ENCODE assay signal across 17 cellular contexts in the genomic region with DNA sequence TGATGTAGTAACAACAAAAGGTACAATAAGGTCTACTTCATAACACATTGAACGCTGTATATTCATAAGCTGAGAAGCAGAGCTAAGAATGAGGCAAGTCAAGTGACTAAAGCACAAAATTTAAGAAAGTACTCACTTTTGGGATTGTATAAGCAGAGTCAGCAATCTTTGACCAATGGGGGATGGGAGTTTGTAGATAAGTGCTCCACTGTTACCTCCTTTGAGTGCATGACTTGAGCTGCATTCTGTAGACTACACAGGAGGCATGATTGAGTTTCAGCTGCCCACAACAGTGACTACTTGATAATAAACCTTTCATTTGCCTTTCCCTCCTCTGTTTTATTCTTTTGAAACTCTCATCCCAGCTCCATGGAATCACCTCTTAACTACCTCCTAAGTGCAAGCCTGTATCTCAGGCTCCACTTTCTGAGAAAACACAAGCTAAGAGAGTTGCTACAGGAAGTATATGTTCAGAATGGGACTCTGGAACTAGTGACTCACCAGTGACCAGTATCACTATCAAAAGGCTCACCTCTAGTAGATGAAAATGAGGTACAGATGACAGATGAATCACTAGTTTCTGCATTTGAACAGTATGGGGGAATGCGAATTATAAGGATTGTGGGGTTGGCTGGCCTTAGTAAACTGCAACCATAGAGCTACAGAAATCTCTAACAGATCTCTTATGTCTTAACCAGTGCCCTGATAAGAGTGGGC. TPM values are rescaled to one million over a fixed set of nuclear protein-coding genes. Genes with fewer than 3 reads are reported as not detected.
DNase-seq lines count a peak whose midpoint lies in the region; ATAC-seq, FAIRE-seq and TF ChIP-seq lines count a peak whose summit lies in the region.
"Had no signal": no experiment of that assay in that cellular context is flagged by ENCODE, and none has a peak within 500 bp of the region (broad histone marks: within the 10 kb centered on the region; RNA-seq: fewer than 3 reads in every experiment).

No MANE protein-coding gene starts in this region.

- ATAC-seq in GM19324 (IDR thresholded peaks at IDR 0.05; ENCODE audit: low FRiP score, unreplicated experiment) (peak; percentile 76), HG03354 (IDR thresholded peaks at IDR 0.05; ENCODE audit: poor library complexity, severe bottlenecking, unreplicated experiment) (peak; percentile 80), K562 (no peak), GM21737 (IDR thresholded peaks at IDR 0.05; ENCODE audit: unreplicated experiment) (no peak), gastrocnemius medialis (no peak)

- BruUV-seq in K562 (replicated peaks; lab: Mats Ljungman, UMichigan) (no TSS peak), Caco-2 (replicated peaks; lab: Mats Ljungman, UMichigan) (no TSS peak)

- no peaks in the 10 kb centered on the region for H3K79me2 ChIP-seq in K562 (ENCODE audit: control insufficient read depth, insufficient read depth, low read length)

- no peak for TF ChIP-seq EP300 in K562 (IDR thresholded peaks at IDR 0.05; ENCODE audit: low read length)

- DNase-seq in Daoy (ENCODE audit: low read depth) (peak; percentile 16), K562 (ENCODE audit: extremely low read depth in 1 of 4, low spot score in 3 of 4) (no peak), NCI-H1436 (lab: John Stamatoyannopoulos, UW) (no peak), Caco-2 (no peak), gastrocnemius medialis (no peak)
- DNase-seq: central memory CD4-positive, alpha-beta T cell; left ventricle myocardium inferior; NCI-H2029; stomach had no signal

- peaks cover 13% of the 10 kb centered on the region for H3K27me3 Mint-ChIP-seq in Caco-2 (ENCODE audit: insufficient read depth, unreplicated experiment)
- H3K27me3 Mint-ChIP-seq: IgD-negative memory B cell had no signal

- 0% methylated on average over 2 of the region's 2 CpGs for WGBS in K562 (ENCODE audit: insufficient coverage, low coverage, missing lambda C conversion rate)

- no peak overlapping the region for H2AFZ ChIP-seq in K562 (ENCODE audit: low read depth, low read length)

- CTCF ChIA-PET in K562 (lab: Yijun Ruan, JAX; ENCODE audit: low intra/inter-chr PET ratio) (no interaction called here), Caco-2 (lab: Charles Lee) (no interaction called here)

- H3K9me1 ChIP-seq in K562 (ENCODE audit: control insufficient read depth, insufficient read depth, low read length) = no peaks in the 10 kb centered on the region

- no peak overlapping the region for H3K4me2 ChIP-seq in K562 (ENCODE audit: insufficient read depth, low read length)

- H3K36me3 ChIP-seq in K562 (ENCODE audit: control insufficient read depth, insufficient read depth, low read length) (no peaks in the 10 kb centered on the region), Caco-2 (ENCODE audit: control insufficient read depth, insufficient read depth, low read length) (no peaks in the 10 kb centered on the region), gastrocnemius medialis (no peaks in the 10 kb centered on the region)
- H3K36me3 ChIP-seq: left ventricle myocardium inferior, stomach had no signal

- POLR2A ChIA-PET in K562 (lab: Yijun Ruan, JAX) (no interaction called here), Caco-2 (lab: Charles Lee) (no interaction called here)

- FAIRE-seq in K562 (lab: Jason Lieb, UNC) = no peak
- FAIRE-seq: TTC549 had no signal

- H3K4me3 ChIP-seq in K562 (no peak overlapping the region), Caco-2 (ENCODE audit: low read depth, low read length) (no peak overlapping the region), gastrocnemius medialis (no peak overlapping the region)
- H3K4me3 ChIP-seq: left ventricle myocardium inferior, stomach had no signal

- no peak for TF ChIP-seq CTCF in K562 (IDR thresholded peaks at IDR 0.05 in 2 of 3, conservative IDR thresholded peaks at IDR 0.05 in 1 of 3; ENCODE audit: insufficient read depth in 2 of 3, low read depth in 1 of 3, low read length in 3 of 3)
- TF ChIP-seq CTCF in Caco-2 (IDR thresholded peaks at IDR 0.05; ENCODE audit: insufficient read depth in 1 of 2, low read depth in 1 of 2, low read length in 1 of 2, severe bottlenecking in 1 of 2, unreplicated experiment in 1 of 2) = no peak
- TF ChIP-seq CTCF in gastrocnemius medialis (IDR thresholded peaks at IDR 0.05 in 4 of 5, conservative IDR thresholded peaks at IDR 0.05 in 1 of 5) = no peak

- no peak for TF ChIP-seq POLR2A in K562 (conservative IDR thresholded peaks at IDR 0.05)
- TF ChIP-seq POLR2A in gastrocnemius medialis (IDR thresholded peaks at IDR 0.05) = no peak

- no peaks in the 10 kb centered on the region for H3K9me3 Mint-ChIP-seq in Caco-2 (ENCODE audit: unreplicated experiment)
- H3K9me3 Mint-ChIP-seq: activated T-helper 1 cell treated with anti-CD3 and anti-CD28 coated beads, Interleukin-12 subunit alpha, Interleukin-12 subunit beta, Interleukin-2, Interleukin-4 antibody, amounts not matched to agents 30 ng/mL and 10 ng/mL and 1 ng/mL, durations not matched to agents 14 hours and 24 hours and 36 hours; IgD-negative memory B cell had no signal

- H3K9ac ChIP-seq in K562 (ENCODE audit: insufficient read depth in 1 of 2, low read depth in 2 of 2, low read length in 2 of 2) = no peak overlapping the region

- in situ Hi-C loops in K562 (cut with MboI) = no loop called here
- in situ Hi-C loops in gastrocnemius medialis (cut with MboI; ENCODE audit: low sequenced_read_pairs in 4 of 4) = no loop called here

- H3K27me3 ChIP-seq in K562 (ENCODE audit: control insufficient read depth in 2 of 2, insufficient read depth in 2 of 2, low read length in 2 of 2) (no peaks in the 10 kb centered on the region), Caco-2 (replicated peaks; ENCODE audit: control insufficient read depth, insufficient read depth, low read length) (no peaks in the 10 kb centered on the region), gastrocnemius medialis (no peaks in the 10 kb centered on the region)
- H3K27me3 ChIP-seq: stomach had no signal

- no peak overlapping the region for H3K27ac ChIP-seq in K562 (ENCODE audit: extremely low read depth, low read depth, low read length)
- no peak overlapping the region for H3K27ac ChIP-seq in gastrocnemius medialis
- H3K27ac ChIP-seq: C4-2B, left ventricle myocardium inferior, stomach had no signal

- H3K4me1 ChIP-seq in K562 (replicated peaks in 1 of 2; ENCODE audit: control insufficient read depth in 2 of 2, insufficient read depth in 2 of 2, low read length in 2 of 2) = no peaks in the 10 kb centered on the region
- no peaks in the 10 kb centered on the region for H3K4me1 ChIP-seq in Caco-2
- H3K4me1 ChIP-seq in gastrocnemius medialis = no peaks in the 10 kb centered on the region
- H3K4me1 ChIP-seq: left ventricle myocardium inferior, stomach had no signal

- intact Hi-C loops in K562 (cut with micrococcal nuclease) (no loop called here), Caco-2 (cut with micrococcal nuclease; ENCODE audit: unreplicated experiment) (no loop called here), gastrocnemius medialis (cut with DNase I; ENCODE audit: low total_unique reads) (no loop called here)

- no peaks in the 10 kb centered on the region for H3K36me3 Mint-ChIP-seq in Caco-2 (ENCODE audit: insufficient read depth, unreplicated experiment)
- H3K36me3 Mint-ChIP-seq: IgD-negative memory B cell had no signal

- no peak for TF ChIP-seq RAD21 in K562 (CRISPR knock-in tag; conservative IDR thresholded peaks at IDR 0.05 in 1 of 2, IDR thresholded peaks at IDR 0.05 in 1 of 2)

- H4K20me1 ChIP-seq in K562 (replicated peaks; ENCODE audit: control insufficient read depth, insufficient read depth, low read length) = no peaks in the 10 kb centered on the region

- H3K9me3 ChIP-seq in K562 (replicated peaks; ENCODE audit: control insufficient read depth, insufficient read depth, low read depth, low read length) = no peaks in the 10 kb centered on the region
- no peaks in the 10 kb centered on the region for H3K9me3 ChIP-seq in Caco-2
- H3K9me3 ChIP-seq in gastrocnemius medialis = no peaks in the 10 kb centered on the region
- H3K9me3 ChIP-seq: left ventricle myocardium inferior, stomach had no signal

- no peak overlapping the region for H3K4me3 Mint-ChIP-seq in Caco-2 (ENCODE audit: unreplicated experiment)
- H3K4me3 Mint-ChIP-seq: activated T-helper 1 cell treated with anti-CD3 and anti-CD28 coated beads, Interleukin-12 subunit alpha, Interleukin-12 subunit beta, Interleukin-2, Interleukin-4 antibody, amounts not matched to agents 30 ng/mL and 10 ng/mL and 1 ng/mL, durations not matched to agents 14 hours and 24 hours and 36 hours; IgD-negative memory B cell had no signal

- H3K4me1 Mint-ChIP-seq in Caco-2 (ENCODE audit: low read depth, unreplicated experiment) = no peaks in the 10 kb centered on the region
- H3K4me1 Mint-ChIP-seq: IgD-negative memory B cell had no signal

- no peak overlapping the region for H3K27ac Mint-ChIP-seq in Caco-2 (ENCODE audit: unreplicated experiment)
- H3K27ac Mint-ChIP-seq: activated T-helper 1 cell treated with anti-CD3 and anti-CD28 coated beads, Interleukin-12 subunit alpha, Interleukin-12 subunit beta, Interleukin-2, Interleukin-4 antibody, amounts not matched to agents 30 ng/mL and 10 ng/mL and 1 ng/mL, durations not matched to agents 14 hours and 24 hours and 36 hours; IgD-negative memory B cell had no signal

TF ChIP-seq in K562, 482 proteins besides CTCF, POLR2A, EP300 and RAD21 (continues in another document):
- no peak for TF ChIP-seq RFX5 (IDR thresholded peaks at IDR 0.05; ENCODE audit: low read depth, low read length)
- no peak for TF ChIP-seq KAT8 (IDR thresholded peaks at IDR 0.05; ENCODE audit: low read depth)
- TF ChIP-seq CBFB (CRISPR knock-in tag; IDR thresholded peaks at IDR 0.05) = no peak
- peak; percentile 19; the same call in 1 of the 2 replicates for TF ChIP-seq C11orf30 (IDR thresholded peaks at IDR 0.05; ENCODE audit: low read depth)

RNA-seq across cellular contexts. Expression of a gene that starts 49.2 kb away (rescaled TPM):
- not detected in 2 replicates for total RNA-seq in Daoy (2014; rRNA removed; shearing (Covaris generic))
- total RNA-seq in K562 (2011; cell fraction: chromatin; rRNA removed; ENCODE audit: low replicate concordance) = not detected in 2 replicates
- not detected in 2 replicates for total RNA-seq in K562 (2011; cell fraction: nucleolus; rRNA removed)
- not detected in 2 replicates for total RNA-seq in K562 (2011; cell fraction: nucleoplasm; rRNA removed)
- total RNA-seq in K562 (2014; rRNA removed) (not detected in 2 replicates), K562 (2014; rRNA removed; fragmentation: Illumina TruSeq; extraction: Trizol) (not detected in 2 replicates), K562 (2015; rRNA removed; fragmentation: Illumina TruSeq; extraction: Trizol) (not detected in 2 replicates), K562 (2021) (not detected in 2 replicates), Caco-2 (2022) (not detected in 2 replicates), gastrocnemius medialis (not detected)
- polyA plus RNA-seq in K562 (2011; rRNA removed) (not detected in 2 replicates), K562 (2014; fragmentation: Illumina TruSeq; extraction: Trizol) (not detected in 2 replicates), K562 (2014; fragmentation: Nextera tagmentation; extraction: Ambion mirVana) (under 1 TPM in 1 of 2 experiments, not detected in 1; 0.01 TPM), K562 (2014; rRNA removed) (not detected in 2 replicates)
- polyA plus RNA-seq in K562 (2011; cell fraction: cytosol; rRNA removed) = not detected in 2 replicates
- not detected in 2 replicates for polyA plus RNA-seq in K562 (2011; cell fraction: nucleus; rRNA removed)
- polyA plus RNA-seq in K562 (2012) = 0.03 and 0.07 TPM in 2 replicates
- polyA minus RNA-seq in K562 (2011; rRNA and poly(A)+ RNA removed) = not detected in 2 replicates
- not detected in 2 replicates for polyA minus RNA-seq in K562 (2011; cell fraction: cytosol; rRNA and poly(A)+ RNA removed)
- polyA minus RNA-seq in K562 (2011; cell fraction: nucleus; rRNA and poly(A)+ RNA removed) = not detected in 2 replicates
- total RNA-seq: activated T-helper 1 cell treated with anti-CD3 and anti-CD28 coated beads, Interleukin-12 subunit alpha, Interleukin-12 subunit beta, Interleukin-2, Interleukin-4 antibody, amounts not matched to agents 30 ng/mL and 10 ng/mL and 1 ng/mL, durations not matched to agents 14 hours and 24 hours and 36 hours; left ventricle myocardium inferior; osteoblast; stomach had no signal
- polyA plus RNA-seq: IgD-negative memory B cell had no signal

Comparison
In these comparisons a context has a peak if more than half of its experiments do, and no peak if none do; other contexts are left out.
1. ATAC-seq: peak in GM19324 (single experiment) and HG03354 (single experiment); none in K562 (single experiment), GM21737 (single experiment) and gastrocnemius medialis (0 of 2).